8 cellular contexts compared by ENCODE assay signal in the genomic region with DNA sequence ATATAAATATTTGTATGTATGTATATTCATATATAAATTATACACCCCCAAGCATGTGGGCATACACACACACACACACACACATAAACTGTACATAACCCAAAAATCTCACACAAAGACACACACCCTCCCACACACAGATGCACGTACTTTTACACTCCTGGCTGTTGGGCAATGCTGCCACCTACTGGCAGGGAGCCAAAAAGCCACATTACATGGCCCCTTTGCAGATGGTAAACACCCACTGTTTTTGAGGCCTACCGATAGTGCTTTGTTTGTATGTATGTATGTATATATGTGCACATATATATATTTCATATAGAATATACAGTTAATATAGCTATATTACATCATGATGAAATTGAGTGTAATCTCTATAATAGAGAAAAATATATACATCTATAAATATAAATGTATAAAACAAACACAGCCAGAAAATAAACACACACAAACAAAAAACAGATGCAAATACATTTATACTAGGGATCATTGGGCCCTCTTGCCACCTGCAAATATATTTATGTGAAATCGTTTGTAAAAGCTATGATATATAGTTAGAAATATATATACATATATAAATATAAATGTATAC.
A peak's percentile ranks its signal among the peaks of the same experiment; 100 is the strongest.
DNase-seq lines count a peak whose midpoint lies in the region; ATAC-seq and TF ChIP-seq lines count a peak whose summit lies in the region.

No MANE protein-coding gene starts in this region.

- ATAC-seq in GM18870 (IDR thresholded peaks at IDR 0.05; ENCODE audit: unreplicated experiment) = peak; percentile 93
- peak; percentile 78 for ATAC-seq in HG03108 (IDR thresholded peaks at IDR 0.05; ENCODE audit: unreplicated experiment)
- peak; percentile 95 for ATAC-seq in left lung

- H3K4me3 Mint-ChIP-seq in chondrocyte (ENCODE audit: unreplicated experiment) = no peak overlapping the region

- no peaks in the 10 kb centered on the region for H3K9me3 Mint-ChIP-seq in chondrocyte (ENCODE audit: low read depth)

- no peak overlapping the region for H3K4me3 ChIP-seq in AG10803 (ENCODE audit: low read length)
- H3K4me3 ChIP-seq in left lung = no peak overlapping the region

- TF ChIP-seq CTCF in AG10803 (conservative IDR thresholded peaks at IDR 0.05; ENCODE audit: low read length) = peak; percentile 59
- peak; percentile 93 for TF ChIP-seq CTCF in chondrocyte (IDR thresholded peaks at IDR 0.05)
- peak; percentile 72 to 73 for TF ChIP-seq CTCF in left lung (IDR thresholded peaks at IDR 0.05)

- DNase-seq in AG10803 (ENCODE audit: low read depth) (peak; percentile 40), NCI-H2227 (lab: John Stamatoyannopoulos, UW; ENCODE audit: unreplicated experiment) (peak; percentile 84), chondrocyte (ENCODE audit: low spot score) (no peak), left lung (peak; percentile 70 to 86)
- DNase-seq in activated CD4-positive, alpha-beta T cell treated with anti-CD3 and anti-CD28 coated beads for 1 hour = peak; percentile 72
- DNase-seq in stimulated activated CD4-positive, alpha-beta T cell treated with anti-CD3 and anti-CD28 coated beads, TNF-alpha, amount 100 ng/mL, for 1 hour (ENCODE audit: low read depth in 3 of 3, low spot score in 1 of 3) = peak; percentile 60 to 74 (median 72)

- no peak overlapping the region for H3K27ac ChIP-seq in left lung

- intact Hi-C loops in left lung (cut with DNase I) = no loop called here

- no peak overlapping the region for H3K27ac Mint-ChIP-seq in chondrocyte (ENCODE audit: unreplicated experiment)

- H3K27me3 Mint-ChIP-seq in chondrocyte (ENCODE audit: low read depth) = peaks cover 6% of the 10 kb centered on the region

- no peaks in the 10 kb centered on the region for H3K36me3 Mint-ChIP-seq in chondrocyte (ENCODE audit: low read depth)

- H3K36me3 ChIP-seq in left lung = no peaks in the 10 kb centered on the region

- H3K4me1 Mint-ChIP-seq in chondrocyte (ENCODE audit: low read depth) = no peaks in the 10 kb centered on the region

- no peaks in the 10 kb centered on the region for H3K9me3 ChIP-seq in left lung

- no peaks in the 10 kb centered on the region for H3K27me3 ChIP-seq in left lung

- H3K4me1 ChIP-seq in left lung = no peaks in the 10 kb centered on the region
